29 cellular contexts compared by ENCODE assay signal in the genomic region with DNA sequence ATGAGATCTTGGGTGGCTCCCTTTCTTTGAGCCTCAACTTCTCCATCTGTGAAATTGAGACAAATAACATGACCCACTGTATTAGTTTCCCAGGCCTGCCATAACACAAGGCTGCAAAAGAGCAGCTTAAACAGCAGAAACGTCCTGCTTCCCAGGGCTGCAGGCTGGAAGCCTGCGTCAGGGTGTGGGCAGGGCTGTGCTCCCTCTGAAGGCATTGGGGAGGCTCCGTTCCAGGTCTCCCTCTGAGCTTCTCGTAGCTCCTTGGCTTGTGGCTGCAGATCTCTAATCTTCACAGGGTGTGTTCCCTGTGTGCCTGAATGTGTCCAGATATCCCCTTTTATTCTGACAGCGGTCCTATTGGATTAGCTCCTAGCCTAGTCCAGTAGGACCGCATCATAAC.
"Had no signal": no experiment of that assay in that cellular context is flagged by ENCODE, and none has a peak within 500 bp of the region (broad histone marks: within the 10 kb centered on the region; RNA-seq: fewer than 3 reads in every experiment).

No MANE protein-coding gene starts in this region.

- H3K36me3 ChIP-seq: ovary, right lobe of liver, sigmoid colon, suprapubic skin, tibial artery, transverse colon, upper lobe of right lung, vagina had no signal

- H3K9me3 Mint-ChIP-seq: natural killer cell, nephron, neural crest cell, type B pancreatic cell had no signal

- H3K36me3 Mint-ChIP-seq: natural killer cell; stimulated activated effector memory CD8-positive, alpha-beta T cell treated with anti-CD3 and anti-CD28 coated beads, Interleukin-12 subunit alpha, Interleukin-12 subunit beta, amount 100 ng/mL, for 72 hours; type B pancreatic cell had no signal

- H3K9me3 ChIP-seq: ovary, psoas muscle, right lobe of liver, sigmoid colon, suprapubic skin, testis, tibial artery, transverse colon, upper lobe of right lung, vagina had no signal

- H3K27me3 Mint-ChIP-seq: naive thymus-derived CD4-positive, alpha-beta T cell; progenitor cell of endocrine pancreas; stimulated activated naive CD8-positive, alpha-beta T cell treated with anti-CD3 and anti-CD28 coated beads, Interleukin-15, amount 100 ng/mL, for 72 hours; type B pancreatic cell had no signal

- H3K27ac Mint-ChIP-seq: natural killer cell; nephron; progenitor cell of endocrine pancreas; stimulated activated effector memory CD8-positive, alpha-beta T cell treated with anti-CD3 and anti-CD28 coated beads, Interleukin-12 subunit alpha, Interleukin-12 subunit beta, amount 100 ng/mL, for 72 hours; stimulated activated naive B cell treated with anti-CD40 and anti-IgM and Interleukin-4, amounts not matched to agents 10 μg/mL and 1 μg/mL and 100 μg/mL, for 72 hours; type B pancreatic cell had no signal

- DNase-seq: naive thymus-derived CD4-positive, alpha-beta T cell; natural killer cell; occipital lobe; ovary; psoas muscle; right cardiac atrium; sigmoid colon; small intestine; stimulated activated CD4-positive, alpha-beta T cell treated with anti-CD3 and anti-CD28 coated beads, Interleukin-15, amount 100 ng/mL, for 24 hours; stimulated activated CD4-positive, alpha-beta T cell treated with anti-CD3 and anti-CD28 coated beads, Interleukin-2, amount 100 ng/mL, for 24 hours; stimulated activated CD4-positive, alpha-beta T cell treated with anti-CD3 and anti-CD28 coated beads, Interleukin-2, amount 100 ng/mL, for 48 hours; stimulated activated CD4-positive, alpha-beta T cell treated with anti-CD3 and anti-CD28 coated beads, Interleukin-4, amount 100 ng/mL, for 24 hours; stimulated activated naive B cell treated with anti-CD40 and anti-IgM and Interleukin-4, amounts not matched to agents 10 μg/mL and 1 μg/mL and 100 μg/mL, for 72 hours; stimulated activated naive CD8-positive, alpha-beta T cell treated with anti-CD3 and anti-CD28 coated beads, Interleukin-15, amount 100 ng/mL, for 72 hours; stimulated activated naive CD8-positive, alpha-beta T cell treated with anti-CD3 and anti-CD28 coated beads, Interleukin-15, Interleukin-2, amounts not matched to agents 100 U/mL and 50 U/mL, for 24 hours; substantia nigra; testis; tibial artery; transverse colon; upper lobe of right lung had no signal

- H2AFZ ChIP-seq: parathyroid adenoma had no signal

- H3K27ac ChIP-seq: ovary, parathyroid adenoma, psoas muscle, right lobe of liver, sigmoid colon, suprapubic skin, testis, tibial artery, transverse colon, upper lobe of right lung, vagina had no signal

- H3K4me3 ChIP-seq: ovary, psoas muscle, right lobe of liver, sigmoid colon, suprapubic skin, testis, tibial artery, transverse colon, upper lobe of right lung, vagina had no signal

- H3K9ac ChIP-seq: parathyroid adenoma had no signal

- H3K4me1 Mint-ChIP-seq: nephron, neural crest cell had no signal

- H3K27me3 ChIP-seq: ovary, right lobe of liver, sigmoid colon, suprapubic skin, testis, tibial artery, transverse colon, upper lobe of right lung, vagina had no signal

- ATAC-seq: naive thymus-derived CD4-positive, alpha-beta T cell; natural killer cell; psoas muscle; right cardiac atrium; right lobe of liver; stimulated activated effector memory CD8-positive, alpha-beta T cell treated with anti-CD3 and anti-CD28 coated beads, Interleukin-12 subunit alpha, Interleukin-12 subunit beta, amount 100 ng/mL, for 72 hours; stimulated activated naive B cell treated with anti-CD40 and anti-IgM and Interleukin-4, amounts not matched to agents 10 μg/mL and 1 μg/mL and 100 μg/mL, for 72 hours; stimulated activated naive CD8-positive, alpha-beta T cell treated with anti-CD3 and anti-CD28 coated beads, Interleukin-15, amount 100 ng/mL, for 72 hours; stimulated activated naive CD8-positive, alpha-beta T cell treated with anti-CD3 and anti-CD28 coated beads, Interleukin-15, Interleukin-2, amounts not matched to agents 100 U/mL and 50 U/mL, for 24 hours; upper lobe of right lung had no signal

- H3K4me1 ChIP-seq: parathyroid adenoma, psoas muscle, right lobe of liver, sigmoid colon, suprapubic skin, testis, tibial artery, transverse colon, upper lobe of right lung, vagina had no signal

- H3K4me3 Mint-ChIP-seq: naive thymus-derived CD4-positive, alpha-beta T cell; natural killer cell; nephron; neural crest cell; stimulated activated effector memory CD8-positive, alpha-beta T cell treated with anti-CD3 and anti-CD28 coated beads, Interleukin-12 subunit alpha, Interleukin-12 subunit beta, amount 100 ng/mL, for 72 hours; stimulated activated naive B cell treated with anti-CD40 and anti-IgM and Interleukin-4, amounts not matched to agents 10 μg/mL and 1 μg/mL and 100 μg/mL, for 72 hours; stimulated activated naive CD8-positive, alpha-beta T cell treated with anti-CD3 and anti-CD28 coated beads, Interleukin-15, amount 100 ng/mL, for 72 hours; type B pancreatic cell had no signal
